17 cellular contexts compared by ENCODE assay signal in genomic region chr20:43690943-43691598, GRCh38. TPM values are rescaled to one million over a fixed set of nuclear protein-coding genes. Genes with fewer than 3 reads are reported as not detected.
DNase-seq lines count a peak whose midpoint lies in the region; ATAC-seq and TF ChIP-seq lines count a peak whose summit lies in the region.
"Had no signal": no experiment of that assay in that cellular context is flagged by ENCODE, and none has a peak within 500 bp of the region (broad histone marks: within the 10 kb centered on the region; RNA-seq: fewer than 3 reads in every experiment).

No MANE protein-coding gene starts in this region.

- no peak overlapping the region for H3K27ac ChIP-seq in adrenal gland
- H3K27ac ChIP-seq in testis, result peak overlapping the region; percentile 65 to 66
- H3K27ac ChIP-seq: BLaER1 treated with 17β-estradiol and CSF1 and Interleukin-3, amounts not matched to agents 10 nM and 100 nM had no signal

- ATAC-seq in GM21723 (IDR thresholded peaks at IDR 0.05; ENCODE audit: unreplicated experiment), result no peak

- H3K4me1 ChIP-seq in adrenal gland (replicated peaks in 1 of 2), result no peaks in the 10 kb centered on the region
- H3K4me1 ChIP-seq in testis, result peaks cover 4% of the 10 kb centered on the region
- H3K4me1 ChIP-seq: Caco-2, HAP-1 had no signal

- H3K36me3 ChIP-seq in adrenal gland (replicated peaks in 1 of 2) (no peaks in the 10 kb centered on the region), testis (ENCODE audit: low read depth, missing control alignments) (no peaks in the 10 kb centered on the region)

- H3K27me3 ChIP-seq in adrenal gland, result no peaks in the 10 kb centered on the region
- no peaks in the 10 kb centered on the region for H3K27me3 ChIP-seq in testis
- H3K27me3 ChIP-seq: BLaER1 treated with 17β-estradiol and CSF1 and Interleukin-3, amounts not matched to agents 10 nM and 100 nM had no signal

- DNase-seq in HUDEP-2 (lab: John Stamatoyannopoulos, UW; ENCODE audit: unreplicated experiment in 76 of 76) (peak in 73 of 76 experiments; percentile 4 to 93 (median 66)), OCI-M1 (lab: John Stamatoyannopoulos, UW) (peak; percentile 96), adrenal gland (peak in 6 of 7 donors; percentile 23 to 71 (median 44)), testis (peak; percentile 90), NCI-H446 treated with DMSO at 0.1 percent for 48 hours (lab: John Stamatoyannopoulos, UW) (no peak)
- DNase-seq in stimulated activated CD4-positive, alpha-beta T cell treated with anti-CD3 and anti-CD28 coated beads, Interleukin-2, amount 100 ng/mL, for 24 hours, result no peak
- DNase-seq: DMS79 treated with DMSO at 0.1 percent for 48 hours, NCI-H1694 treated with DMSO at 0.1 percent for 48 hours had no signal

- H3K4me3 ChIP-seq in adrenal gland, result no peak overlapping the region
- H3K4me3 ChIP-seq in testis, result no peak overlapping the region
- H3K4me3 ChIP-seq: BLaER1 treated with 17β-estradiol and CSF1 and Interleukin-3, amounts not matched to agents 10 nM and 100 nM; GM12878; GM23338; HAP-1 had no signal

- TF ChIP-seq POLR2A in adrenal gland (IDR thresholded peaks at IDR 0.05), result no peak
- TF ChIP-seq POLR2A in testis (IDR thresholded peaks at IDR 0.05), result no peak

- no peaks in the 10 kb centered on the region for H3K9me3 ChIP-seq in adrenal gland (replicated peaks in 1 of 3)
- H3K9me3 ChIP-seq in testis, result no peaks in the 10 kb centered on the region
- H3K9me3 ChIP-seq: BLaER1 treated with 17β-estradiol and CSF1 and Interleukin-3, amounts not matched to agents 10 nM and 100 nM; Caco-2; HAP-1 had no signal

- WGBS in adrenal gland, 4 donors, result 69 to 72% (median 71%) methylated on average over 9 of the region's 9 CpGs
- WGBS in testis, 2 donors, result 65 to 77% methylated on average over 9 of the region's 9 CpGs

- TF ChIP-seq CTCF in adrenal gland (IDR thresholded peaks at IDR 0.05), result no peak
- no peak for TF ChIP-seq CTCF in testis (IDR thresholded peaks at IDR 0.05)

- intact Hi-C loops in adrenal gland (cut with DNase I) (loop anchor here (5.0 to 10.0 kb wide), 3 partner anchors 154 to 239 kb away; no protein-coding TSS in a partner anchor), testis (cut with DNase I; ENCODE audit: low total_unique reads) (no loop called here)

RNA-seq across cellular contexts. Expression of gene MYBL2, which starts 24.2 kb away (rescaled TPM):
- total RNA-seq in adrenal gland (1 to 10 TPM in 4 of 8 donors, under 1 TPM in 3, not detected in 1; 0.17 to 1.7 (median 1.0) TPM), testis (10 to 100 TPM; 27.7 to 32.9 TPM)
- polyA plus RNA-seq in adrenal gland (1 to 10 TPM in 1 of 3 donors, under 1 TPM in 2; 0.48 to 1.5 (median 0.57) TPM), testis (ENCODE audit: insufficient read depth, low read depth, low replicate concordance) (31.2 TPM)

RNA-seq across cellular contexts. Expression of gene GTSF1L, which starts 35.7 kb away (rescaled TPM):
- total RNA-seq in adrenal gland, result not detected
- not detected for polyA plus RNA-seq in adrenal gland
- 100 to 1,000 TPM in 1 of 2 donors, 10 to 100 TPM in 1; 79.2 to 202 TPM for total RNA-seq in testis
- polyA plus RNA-seq in testis (ENCODE audit: insufficient read depth, low read depth, low replicate concordance), result 244 TPM
- total RNA-seq: Caco-2; CD4-positive, alpha-beta memory T cell; GM23338; M059J; NCI-H460 had no signal
- polyA plus RNA-seq: CD4-positive, alpha-beta memory T cell; GM23338 had no signal

Comparison
In these comparisons a context has a peak if more than half of its experiments do, and no peak if none do; other contexts are left out.
1. DNase-seq: peak in HUDEP-2 (73 of 76), OCI-M1 (single experiment), adrenal gland (6 of 7) and testis (single experiment); none in stimulated activated CD4-positive, alpha-beta T cell treated with anti-CD3 and anti-CD28 coated beads, Interleukin-2, amount 100 ng/mL, for 24 hours (0 of 2) and NCI-H446 treated with DMSO at 0.1 percent for 48 hours (single experiment).
2. H3K27ac ChIP-seq: peak in testis (2 of 2); none in adrenal gland (0 of 5).
3. RNA of gene MYBL2, which starts 24.2 kb away (total RNA-seq): 27.7 to 32.9 TPM in testis; 0.17 to 1.7 TPM in adrenal gland; every median in the first group is over 10 times any median in the second.
4. RNA of gene GTSF1L, which starts 35.7 kb away (total RNA-seq): 79.2 to 202 TPM in testis; not detected in adrenal gland; every median in the first group is over 10 times any median in the second.